8 cellular contexts compared by ENCODE assay signal in the genomic region with DNA sequence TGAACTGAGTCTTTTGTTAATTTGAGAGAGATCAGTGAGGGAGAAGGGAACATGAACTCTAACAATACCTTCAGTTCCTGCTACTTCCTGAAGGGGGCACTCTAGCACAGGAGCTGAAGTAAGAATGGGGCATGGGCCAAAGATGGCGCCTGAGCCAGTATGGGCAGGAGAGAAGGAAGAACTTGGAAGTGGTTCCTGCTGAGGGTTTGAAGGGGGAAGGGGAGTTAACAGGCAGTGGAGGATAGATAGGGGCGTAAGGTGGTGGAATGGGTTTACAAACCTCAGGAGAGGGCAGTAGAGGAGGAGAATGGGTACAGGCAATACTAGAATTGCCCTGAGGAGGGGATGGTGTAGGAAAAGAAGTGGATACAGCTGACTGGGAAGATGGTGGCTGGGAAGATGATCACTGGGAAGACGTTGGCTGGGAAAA. TPM values are rescaled to one million over a fixed set of nuclear protein-coding genes. Genes with fewer than 3 reads are reported as not detected.
A peak's percentile ranks its signal among the peaks of the same experiment; 100 is the strongest.
DNase-seq lines count a peak whose midpoint lies in the region; ATAC-seq, FAIRE-seq and TF ChIP-seq lines count a peak whose summit lies in the region.
"Not testable (repeated sequence)": the region's sequence is repeated elsewhere in the genome, so short reads cannot be mapped to it uniquely, and the experiment has no call there.

No MANE protein-coding gene starts in this region.

- ATAC-seq in left ventricle myocardium superior: peak; percentile 55
- ATAC-seq in thoracic aorta (ENCODE audit: insufficient number of reproducible peaks, low FRiP score, low read depth): not testable (repeated sequence)

- in situ Hi-C loops in brain microvascular endothelial cell (cut with HindIII; ENCODE audit: low pct_ligation_motif_present, low sequenced_read_pairs): not testable (repeated sequence)

- H3K14ac ChIP-seq in trophoblast cell (ENCODE audit: low read length): not testable (repeated sequence)

- DNase-seq in EH (ENCODE audit: low read depth) (peak; percentile 63), HTR-8/SVneo (ENCODE audit: insufficient read length, low spot score) (peak; percentile 10), brain microvascular endothelial cell (peak; percentile 55), left ventricle myocardium superior (peak; percentile 57), trophoblast cell (peak; percentile 22 to 61)
- DNase-seq in NK-92 treated with Interleukin-12 subunit alpha and Interleukin-12 subunit beta, amount 100 ng/mL, for 24 hours (lab: John Stamatoyannopoulos, UW): peak; percentile 8
- DNase-seq in activated CD4-positive, alpha-beta T cell treated with anti-CD3 and anti-CD28 coated beads for 48 hours: peak; percentile 74
- not testable (repeated sequence) for DNase-seq in thoracic aorta (ENCODE audit: low spot score)

- H3K79me1 ChIP-seq in trophoblast cell (ENCODE audit: low read length): not testable (repeated sequence)

- not testable (repeated sequence) for H4K91ac ChIP-seq in trophoblast cell (ENCODE audit: low read depth, low read length)

- not testable (repeated sequence) for H3K18ac ChIP-seq in trophoblast cell (ENCODE audit: low read length)

- peak overlapping the region; percentile 0 for H4K8ac ChIP-seq in trophoblast cell (ENCODE audit: low read depth, low read length)

- H3K27ac ChIP-seq in brain microvascular endothelial cell; trophoblast cell (ENCODE audit: low read depth, low read length); thoracic aorta: not testable (repeated sequence)

- H2AK5ac ChIP-seq in trophoblast cell (ENCODE audit: low read length): not testable (repeated sequence)

- not testable (repeated sequence) for H4K12ac ChIP-seq in trophoblast cell (ENCODE audit: low read depth, low read length)

- H3K4me1 ChIP-seq in trophoblast cell (ENCODE audit: control insufficient read depth in 1 of 2, insufficient read depth in 2 of 2, low read length in 2 of 2); thoracic aorta (ENCODE audit: control insufficient read depth in 1 of 2, low read depth in 2 of 2): not testable (repeated sequence)

- H3K9ac ChIP-seq in trophoblast cell (ENCODE audit: low read length): not testable (repeated sequence)

- H2BK12ac ChIP-seq in trophoblast cell (ENCODE audit: low read length): not testable (repeated sequence)

- not testable (repeated sequence) for H3K9me3 ChIP-seq in trophoblast cell (ENCODE audit: insufficient read depth, low read depth, low read length); thoracic aorta

- peak overlapping the region; percentile 45 for H2AFZ ChIP-seq in trophoblast cell (ENCODE audit: insufficient read depth, low read length, poor library complexity)

- not testable (repeated sequence) for H3K4ac ChIP-seq in trophoblast cell (ENCODE audit: low read depth, low read length)

- TF ChIP-seq CTCF in brain microvascular endothelial cell (IDR thresholded peaks at IDR 0.05; ENCODE audit: low read depth, low read length, missing control alignments): peak; percentile 75
- TF ChIP-seq CTCF in thoracic aorta (IDR thresholded peaks at IDR 0.05): peak; percentile 74

- not testable (repeated sequence) for H3K23ac ChIP-seq in trophoblast cell (ENCODE audit: low read length)

- FAIRE-seq in HTR-8/SVneo (lab: Jason Lieb, UNC): not testable (repeated sequence)

- not testable (repeated sequence) for H2BK120ac ChIP-seq in trophoblast cell (ENCODE audit: insufficient read depth, low read length, poor library complexity)

- H3K27me3 ChIP-seq in brain microvascular endothelial cell (replicated peaks); trophoblast cell (ENCODE audit: insufficient read depth, low read length); thoracic aorta (replicated peaks; ENCODE audit: insufficient read depth): not testable (repeated sequence)

- intact Hi-C loops in left ventricle myocardium superior (cut with micrococcal nuclease): loop anchor here (2.0 kb wide), 1 partner anchor 130 kb away; no protein-coding TSS in a partner anchor

- H3K4me2 ChIP-seq in trophoblast cell (ENCODE audit: low read length): not testable (repeated sequence)

- not testable (repeated sequence) for H3K4me3 ChIP-seq in brain microvascular endothelial cell (ENCODE audit: low read depth, low read length); trophoblast cell (ENCODE audit: low read depth, low read length); thoracic aorta

- H2BK5ac ChIP-seq in trophoblast cell (ENCODE audit: low read depth, low read length, poor library complexity): not testable (repeated sequence)

- H3K36me3 ChIP-seq in brain microvascular endothelial cell (replicated peaks); trophoblast cell (ENCODE audit: control insufficient read depth in 1 of 2, insufficient read depth in 2 of 2, low read length in 2 of 2); thoracic aorta: not testable (repeated sequence)

- no CpG with 5 or more reads among the region's 3 CpGs for WGBS in trophoblast cell (ENCODE audit: extremely low coverage, insufficient coverage, insufficient read length)

- H3K79me2 ChIP-seq in trophoblast cell (ENCODE audit: control insufficient read depth, insufficient read depth, low read length, poor library complexity): not testable (repeated sequence)

RNA-seq across cellular contexts. Expression of gene ABRAXAS1, which starts 24.3 kb away (rescaled TPM):
- total RNA-seq in left ventricle myocardium superior: 6.8 TPM
- 10.2 and 10.3 TPM in 2 replicates for polyA plus RNA-seq in trophoblast cell (2013)
- 10 to 100 TPM in 1 of 2 donors, 1 to 10 TPM in 1; 2.4 to 14.0 TPM for total RNA-seq in thoracic aorta

RNA-seq across cellular contexts. Expression of gene GPAT3, which starts 26.7 kb away (rescaled TPM):
- total RNA-seq in left ventricle myocardium superior (38.9 TPM), thoracic aorta (1 to 10 TPM; 6.6 to 7.8 TPM)
- 3.9 and 4.2 TPM in 2 replicates for polyA plus RNA-seq in trophoblast cell (2013)

RNA-seq across cellular contexts. Expression of gene MRPS18C, which starts 53.3 kb away (rescaled TPM):
- total RNA-seq in left ventricle myocardium superior (67.1 TPM), thoracic aorta (10 to 100 TPM in 1 of 2 donors, 1 to 10 TPM in 1; 7.6 to 17.3 TPM)
- 103 and 106 TPM in 2 replicates for polyA plus RNA-seq in trophoblast cell (2013)

RNA-seq across cellular contexts. Expression of gene HELQ, which starts 53.5 kb away (rescaled TPM):
- total RNA-seq in left ventricle myocardium superior (15.3 TPM), thoracic aorta (10 to 100 TPM; 11.6 to 19.6 TPM)
- polyA plus RNA-seq in trophoblast cell (2013): 6.3 and 6.6 TPM in 2 replicates
